Comparison of ENCODE assay signal across 29 cellular contexts in the genomic region with DNA sequence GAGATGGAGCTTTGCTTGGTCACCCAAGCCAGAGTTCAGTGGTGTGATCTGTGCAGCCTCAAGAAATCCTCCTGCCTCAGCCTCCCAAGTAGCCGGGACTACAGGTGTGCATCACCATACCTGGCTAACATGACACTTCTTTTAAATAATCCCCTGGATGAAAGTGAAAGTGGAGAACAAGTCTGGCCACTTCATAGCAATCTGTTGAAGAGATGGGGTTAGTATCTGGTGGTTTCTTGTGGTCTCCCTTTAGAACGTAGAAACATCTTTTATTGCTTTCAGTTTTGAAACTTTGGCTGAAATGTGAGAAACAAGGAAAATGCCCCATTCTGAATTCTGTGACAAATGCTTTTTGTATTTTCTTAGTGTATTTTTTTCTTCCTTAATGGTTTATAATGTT.
DNase-seq lines count a peak whose midpoint lies in the region; ATAC-seq and TF ChIP-seq lines count a peak whose summit lies in the region.
"Had no signal": no experiment of that assay in that cellular context is flagged by ENCODE, and none has a peak within 500 bp of the region (broad histone marks: within the 10 kb centered on the region; RNA-seq: fewer than 3 reads in every experiment).

No MANE protein-coding gene starts in this region.

- no peak overlapping the region for H3K4me3 ChIP-seq in body of pancreas
- H3K4me3 ChIP-seq in foreskin fibroblast (ENCODE audit: low read depth in 1 of 2, low read length in 2 of 2), result no peak overlapping the region
- H3K4me3 ChIP-seq: coronary artery, esophagus muscularis mucosa, gastroesophageal sphincter, hepatocyte, right atrium auricular region, tibial nerve had no signal

- H3K27me3 ChIP-seq in body of pancreas, result no peaks in the 10 kb centered on the region
- H3K27me3 ChIP-seq: esophagus muscularis mucosa, gastroesophageal sphincter, hepatocyte, right atrium auricular region, tibial nerve had no signal

- H3K4me1 ChIP-seq in body of pancreas, result no peaks in the 10 kb centered on the region
- H3K4me1 ChIP-seq: esophagus muscularis mucosa, gastroesophageal sphincter, right atrium auricular region, tibial nerve had no signal

- no peak overlapping the region for H3K27ac ChIP-seq in body of pancreas
- H3K27ac ChIP-seq: coronary artery, esophagus muscularis mucosa, gastroesophageal sphincter, hepatocyte, right atrium auricular region had no signal

- no peak for TF ChIP-seq CTCF in body of pancreas (IDR thresholded peaks at IDR 0.05)
- no peak for TF ChIP-seq CTCF in foreskin fibroblast (IDR thresholded peaks at IDR 0.05; ENCODE audit: low read depth, low read length)

- H3K4me3 Mint-ChIP-seq in immature natural killer cell, result peak overlapping the region in 2 of 5 donors; percentile 13 to 14
- H3K4me3 Mint-ChIP-seq: activated naive CD4-positive, alpha-beta T cell treated with anti-CD3 and anti-CD28 coated beads, Interleukin-2, amount 50 U/mL, for 24 hours; CD4-positive, CD25-positive, alpha-beta regulatory T cell; neural crest cell had no signal

- 62 to 89% methylated on average over 2 of the region's 2 CpGs for WGBS in body of pancreas, 2 donors

- peak; percentile 44 to 53 for ATAC-seq in activated CD4-positive, CD25-positive, alpha-beta regulatory T cell treated with anti-CD3 and anti-CD28 coated beads, Interleukin-2, amount 50 U/mL, for 24 hours
- ATAC-seq in GM21786 (IDR thresholded peaks at IDR 0.05; ENCODE audit: unreplicated experiment), result peak; percentile 47
- ATAC-seq in HG03342 (IDR thresholded peaks at IDR 0.05; ENCODE audit: unreplicated experiment), result peak; percentile 76
- ATAC-seq in body of pancreas, result no peak
- ATAC-seq: gastroesophageal sphincter, left cardiac atrium had no signal

- intact Hi-C loops in body of pancreas (cut with DNase I), result no loop called here

- peaks cover 5 to 8% of the 10 kb centered on the region in 2 donors for H3K4me1 Mint-ChIP-seq in immature natural killer cell
- H3K4me1 Mint-ChIP-seq: neural crest cell had no signal

- no peak for TF ChIP-seq POLR2A in body of pancreas (IDR thresholded peaks at IDR 0.05)

- H3K27me3 Mint-ChIP-seq in immature natural killer cell (ENCODE audit: low read depth in 3 of 3), result peaks cover 0 to 2% (median 1%) of the 10 kb centered on the region in 3 donors
- H3K27me3 Mint-ChIP-seq: activated naive CD4-positive, alpha-beta T cell treated with anti-CD3 and anti-CD28 coated beads, Interleukin-2, amount 50 U/mL, for 24 hours; CD4-positive, CD25-positive, alpha-beta regulatory T cell had no signal

- no peak for DNase-seq in activated CD4-positive, CD25-positive, alpha-beta regulatory T cell treated with anti-CD3 and anti-CD28 coated beads, Interleukin-2, amount 50 U/mL, for 72 hours
- peak in 2 of 3 donors; percentile 1 to 7 for DNase-seq in immature natural killer cell
- DNase-seq in body of pancreas, result no peak
- no peak for DNase-seq in foreskin fibroblast
- DNase-seq in activated gamma-delta T cell treated with Interleukin-2 at 50 U/mL for 16 hours, result no peak
- DNase-seq: 8988T; activated CD4-positive, alpha-beta T cell treated with anti-CD3 and anti-CD28 coated beads, Interleukin-2, amount 50 U/mL, for 48 hours; activated CD4-positive, CD25-positive, alpha-beta regulatory T cell; activated CD8-positive, alpha-beta memory T cell treated with anti-CD3 and anti-CD28 coated beads, Interleukin-2, amount 50 U/mL, for 48 hours; anterior cingulate cortex; IMR-90; left cardiac atrium; NCI-H2029 treated with DMSO at 0.1 percent for 48 hours; NCI-H226; NCI-H69; RPMI8226; stimulated activated CD4-positive, alpha-beta T cell treated with anti-CD3 and anti-CD28 coated beads, Interleukin-2, amount 100 ng/mL, for 24 hours had no signal

- peaks cover 0 to 15% (median 2%) of the 10 kb centered on the region in 6 donors for H3K9me3 Mint-ChIP-seq in immature natural killer cell
- H3K9me3 Mint-ChIP-seq: activated naive CD4-positive, alpha-beta T cell treated with anti-CD3 and anti-CD28 coated beads, Interleukin-2, amount 50 U/mL, for 24 hours had no signal

- H3K36me3 Mint-ChIP-seq in immature natural killer cell, result no peaks in the 10 kb centered on the region
- H3K36me3 Mint-ChIP-seq: activated naive CD4-positive, alpha-beta T cell treated with anti-CD3 and anti-CD28 coated beads, Interleukin-2, amount 50 U/mL, for 24 hours; CD4-positive, CD25-positive, alpha-beta regulatory T cell had no signal

- H3K36me3 ChIP-seq in body of pancreas (replicated peaks in 1 of 2; ENCODE audit: insufficient read depth in 1 of 2, low read depth in 2 of 2), result no peaks in the 10 kb centered on the region
- H3K36me3 ChIP-seq: esophagus muscularis mucosa, gastroesophageal sphincter, right atrium auricular region, tibial nerve had no signal

- H3K9me3 ChIP-seq in body of pancreas, result no peaks in the 10 kb centered on the region
- H3K9me3 ChIP-seq: esophagus muscularis mucosa, gastroesophageal sphincter, right atrium auricular region, tibial nerve had no signal

- no peak overlapping the region for H3K27ac Mint-ChIP-seq in immature natural killer cell
- H3K27ac Mint-ChIP-seq: activated naive CD4-positive, alpha-beta T cell treated with anti-CD3 and anti-CD28 coated beads, Interleukin-2, amount 50 U/mL, for 24 hours; CD4-positive, CD25-positive, alpha-beta regulatory T cell had no signal

Comparison
In these comparisons a context has a peak if more than half of its experiments do, and no peak if none do; other contexts are left out.
1. DNase-seq: peak in immature natural killer cell (2 of 3); none in activated CD4-positive, CD25-positive, alpha-beta regulatory T cell treated with anti-CD3 and anti-CD28 coated beads, Interleukin-2, amount 50 U/mL, for 72 hours (single experiment), body of pancreas (0 of 4), foreskin fibroblast (0 of 2) and activated gamma-delta T cell treated with Interleukin-2 at 50 U/mL for 16 hours (single experiment).